In the genomic region with DNA sequence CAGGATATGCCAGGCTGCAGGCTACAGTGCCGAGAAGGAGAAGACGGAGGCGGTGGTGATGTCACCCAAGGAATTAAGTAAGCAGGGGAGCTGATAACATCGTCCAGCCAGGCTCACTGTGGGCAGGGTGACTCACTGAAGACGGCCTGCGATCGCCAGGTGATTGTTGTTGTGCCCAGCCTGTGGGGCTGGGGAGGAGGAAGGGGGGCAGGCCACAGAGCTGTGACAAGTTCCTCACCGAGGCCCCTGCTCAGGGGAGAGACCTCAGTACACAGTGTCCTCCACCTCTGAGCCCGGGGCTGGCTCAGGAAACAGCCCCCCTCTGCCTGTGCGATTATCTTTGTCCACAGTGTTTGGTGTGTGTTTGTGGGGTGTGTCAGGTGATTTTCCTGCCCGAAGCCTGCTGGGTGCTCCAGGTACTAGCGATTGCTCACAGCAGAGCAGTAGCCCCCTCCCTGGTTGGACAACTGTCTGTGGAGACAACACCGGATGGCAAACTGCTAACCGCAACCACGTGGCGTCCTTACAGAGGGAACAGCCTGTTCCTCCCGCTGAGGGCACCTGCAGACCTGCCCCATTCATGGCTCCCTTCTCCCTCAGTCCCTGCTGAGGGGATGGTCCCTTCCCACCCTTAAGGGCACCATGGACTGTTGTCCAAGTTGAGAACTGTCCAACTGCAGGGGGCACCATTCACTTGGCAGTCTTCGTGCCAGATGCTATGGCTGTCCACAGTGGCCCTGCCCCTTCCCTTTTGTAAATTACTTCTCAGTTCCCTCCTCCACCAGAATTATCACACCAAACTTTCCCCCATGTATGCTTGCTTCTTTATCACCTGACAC, we compare ENCODE assay signal across 1 cellular context.
A peak's percentile ranks its signal among the peaks of the same experiment; 100 is the strongest.
TF ChIP-seq lines count a peak whose summit lies in the region.

No MANE protein-coding gene starts in this region.

TF ChIP-seq in HEK293, 187 proteins besides CTCF, POLR2A, EP300 and RAD21 (continued from another document and continues in another):
- TF ChIP-seq, protein P1, sequence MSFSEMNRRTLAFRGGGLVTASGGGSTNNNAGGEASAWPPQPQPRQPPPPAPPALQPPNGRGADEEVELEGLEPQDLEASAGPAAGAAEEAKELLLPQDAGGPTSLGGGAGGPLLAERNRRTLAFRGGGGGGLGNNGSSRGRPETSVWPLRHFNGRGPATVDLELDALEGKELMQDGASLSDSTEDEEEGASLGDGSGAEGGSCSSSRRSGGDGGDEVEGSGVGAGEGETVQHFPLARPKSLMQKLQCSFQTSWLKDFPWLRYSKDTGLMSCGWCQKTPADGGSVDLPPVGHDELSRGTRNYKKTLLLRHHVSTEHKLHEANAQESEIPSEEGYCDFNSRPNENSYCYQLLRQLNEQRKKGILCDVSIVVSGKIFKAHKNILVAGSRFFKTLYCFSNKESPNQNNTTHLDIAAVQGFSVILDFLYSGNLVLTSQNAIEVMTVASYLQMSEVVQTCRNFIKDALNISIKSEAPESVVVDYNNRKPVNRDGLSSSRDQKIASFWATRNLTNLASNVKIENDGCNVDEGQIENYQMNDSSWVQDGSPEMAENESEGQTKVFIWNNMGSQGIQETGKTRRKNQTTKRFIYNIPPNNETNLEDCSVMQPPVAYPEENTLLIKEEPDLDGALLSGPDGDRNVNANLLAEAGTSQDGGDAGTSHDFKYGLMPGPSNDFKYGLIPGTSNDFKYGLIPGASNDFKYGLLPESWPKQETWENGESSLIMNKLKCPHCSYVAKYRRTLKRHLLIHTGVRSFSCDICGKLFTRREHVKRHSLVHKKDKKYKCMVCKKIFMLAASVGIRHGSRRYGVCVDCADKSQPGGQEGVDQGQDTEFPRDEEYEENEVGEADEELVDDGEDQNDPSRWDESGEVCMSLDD (tag by site-specific recombination; IDR thresholded peaks at IDR 0.05): no peak
- no peak for TF ChIP-seq ZNF404 (tag by site-specific recombination; IDR thresholded peaks at IDR 0.05)
- TF ChIP-seq EGR2 (tag by site-specific recombination; IDR thresholded peaks at IDR 0.05; ENCODE audit: low read depth): peak; percentile 90
- no peak for TF ChIP-seq ZNF112 (tag by site-specific recombination; IDR thresholded peaks at IDR 0.05)
- TF ChIP-seq ZNF184 (tag by site-specific recombination; IDR thresholded peaks at IDR 0.05): no peak
- TF ChIP-seq, protein P2, sequence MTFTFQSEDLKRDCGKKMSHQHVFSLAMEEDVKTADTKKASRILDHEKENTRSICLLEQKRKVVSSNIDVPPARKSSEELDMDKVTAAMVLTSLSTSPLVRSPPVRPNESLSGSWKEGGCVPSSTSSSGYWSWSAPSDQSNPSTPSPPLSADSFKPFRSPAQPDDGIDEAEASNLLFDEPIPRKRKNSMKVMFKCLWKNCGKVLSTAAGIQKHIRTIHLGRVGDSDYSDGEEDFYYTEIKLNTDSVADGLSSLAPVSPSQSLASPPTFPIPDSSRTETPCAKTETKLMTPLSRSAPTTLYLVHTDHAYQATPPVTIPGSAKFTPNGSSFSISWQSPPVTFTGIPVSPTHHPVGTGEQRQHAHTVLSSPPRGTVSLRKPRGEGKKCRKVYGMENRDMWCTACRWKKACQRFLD (tag by site-specific recombination; IDR thresholded peaks at IDR 0.05): no peak
- no peak for TF ChIP-seq GLI4 (tag by site-specific recombination; IDR thresholded peaks at IDR 0.05)
- TF ChIP-seq ZNF544 (tag by site-specific recombination; IDR thresholded peaks at IDR 0.05): no peak
- TF ChIP-seq ZNF146 (tag by site-specific recombination; IDR thresholded peaks at IDR 0.05): no peak
- peak; percentile 49 for TF ChIP-seq SCRT2 (tag by site-specific recombination; IDR thresholded peaks at IDR 0.05)
- no peak for TF ChIP-seq ZNF837 (tag by site-specific recombination; IDR thresholded peaks at IDR 0.05)
- TF ChIP-seq ZNF777 (tag by site-specific recombination; IDR thresholded peaks at IDR 0.05; ENCODE audit: borderline replicate concordance): no peak
- TF ChIP-seq, protein P3, sequence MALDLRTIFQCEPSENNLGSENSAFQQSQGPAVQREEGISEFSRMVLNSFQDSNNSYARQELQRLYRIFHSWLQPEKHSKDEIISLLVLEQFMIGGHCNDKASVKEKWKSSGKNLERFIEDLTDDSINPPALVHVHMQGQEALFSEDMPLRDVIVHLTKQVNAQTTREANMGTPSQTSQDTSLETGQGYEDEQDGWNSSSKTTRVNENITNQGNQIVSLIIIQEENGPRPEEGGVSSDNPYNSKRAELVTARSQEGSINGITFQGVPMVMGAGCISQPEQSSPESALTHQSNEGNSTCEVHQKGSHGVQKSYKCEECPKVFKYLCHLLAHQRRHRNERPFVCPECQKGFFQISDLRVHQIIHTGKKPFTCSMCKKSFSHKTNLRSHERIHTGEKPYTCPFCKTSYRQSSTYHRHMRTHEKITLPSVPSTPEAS (tag by site-specific recombination; IDR thresholded peaks at IDR 0.05): no peak
- TF ChIP-seq ZNF561 (tag by site-specific recombination; IDR thresholded peaks at IDR 0.05; ENCODE audit: borderline replicate concordance): no peak
- TF ChIP-seq FEZF1 (tag by site-specific recombination; IDR thresholded peaks at IDR 0.05): no peak
- TF ChIP-seq, protein P4, sequence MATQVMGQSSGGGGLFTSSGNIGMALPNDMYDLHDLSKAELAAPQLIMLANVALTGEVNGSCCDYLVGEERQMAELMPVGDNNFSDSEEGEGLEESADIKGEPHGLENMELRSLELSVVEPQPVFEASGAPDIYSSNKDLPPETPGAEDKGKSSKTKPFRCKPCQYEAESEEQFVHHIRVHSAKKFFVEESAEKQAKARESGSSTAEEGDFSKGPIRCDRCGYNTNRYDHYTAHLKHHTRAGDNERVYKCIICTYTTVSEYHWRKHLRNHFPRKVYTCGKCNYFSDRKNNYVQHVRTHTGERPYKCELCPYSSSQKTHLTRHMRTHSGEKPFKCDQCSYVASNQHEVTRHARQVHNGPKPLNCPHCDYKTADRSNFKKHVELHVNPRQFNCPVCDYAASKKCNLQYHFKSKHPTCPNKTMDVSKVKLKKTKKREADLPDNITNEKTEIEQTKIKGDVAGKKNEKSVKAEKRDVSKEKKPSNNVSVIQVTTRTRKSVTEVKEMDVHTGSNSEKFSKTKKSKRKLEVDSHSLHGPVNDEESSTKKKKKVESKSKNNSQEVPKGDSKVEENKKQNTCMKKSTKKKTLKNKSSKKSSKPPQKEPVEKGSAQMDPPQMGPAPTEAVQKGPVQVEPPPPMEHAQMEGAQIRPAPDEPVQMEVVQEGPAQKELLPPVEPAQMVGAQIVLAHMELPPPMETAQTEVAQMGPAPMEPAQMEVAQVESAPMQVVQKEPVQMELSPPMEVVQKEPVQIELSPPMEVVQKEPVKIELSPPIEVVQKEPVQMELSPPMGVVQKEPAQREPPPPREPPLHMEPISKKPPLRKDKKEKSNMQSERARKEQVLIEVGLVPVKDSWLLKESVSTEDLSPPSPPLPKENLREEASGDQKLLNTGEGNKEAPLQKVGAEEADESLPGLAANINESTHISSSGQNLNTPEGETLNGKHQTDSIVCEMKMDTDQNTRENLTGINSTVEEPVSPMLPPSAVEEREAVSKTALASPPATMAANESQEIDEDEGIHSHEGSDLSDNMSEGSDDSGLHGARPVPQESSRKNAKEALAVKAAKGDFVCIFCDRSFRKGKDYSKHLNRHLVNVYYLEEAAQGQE (tag by site-specific recombination; IDR thresholded peaks at IDR 0.05): no peak
- peak; percentile 89 for TF ChIP-seq ZFHX2 (tag by site-specific recombination; conservative IDR thresholded peaks at IDR 0.05)
- TF ChIP-seq SP2 (tag by site-specific recombination; IDR thresholded peaks at IDR 0.05): no peak
- TF ChIP-seq ZEB2 (tag by site-specific recombination; IDR thresholded peaks at IDR 0.05): peak; percentile 80
- peak; percentile 78 for TF ChIP-seq ZBTB17 (tag by site-specific recombination; IDR thresholded peaks at IDR 0.05)
- TF ChIP-seq, protein P5, sequence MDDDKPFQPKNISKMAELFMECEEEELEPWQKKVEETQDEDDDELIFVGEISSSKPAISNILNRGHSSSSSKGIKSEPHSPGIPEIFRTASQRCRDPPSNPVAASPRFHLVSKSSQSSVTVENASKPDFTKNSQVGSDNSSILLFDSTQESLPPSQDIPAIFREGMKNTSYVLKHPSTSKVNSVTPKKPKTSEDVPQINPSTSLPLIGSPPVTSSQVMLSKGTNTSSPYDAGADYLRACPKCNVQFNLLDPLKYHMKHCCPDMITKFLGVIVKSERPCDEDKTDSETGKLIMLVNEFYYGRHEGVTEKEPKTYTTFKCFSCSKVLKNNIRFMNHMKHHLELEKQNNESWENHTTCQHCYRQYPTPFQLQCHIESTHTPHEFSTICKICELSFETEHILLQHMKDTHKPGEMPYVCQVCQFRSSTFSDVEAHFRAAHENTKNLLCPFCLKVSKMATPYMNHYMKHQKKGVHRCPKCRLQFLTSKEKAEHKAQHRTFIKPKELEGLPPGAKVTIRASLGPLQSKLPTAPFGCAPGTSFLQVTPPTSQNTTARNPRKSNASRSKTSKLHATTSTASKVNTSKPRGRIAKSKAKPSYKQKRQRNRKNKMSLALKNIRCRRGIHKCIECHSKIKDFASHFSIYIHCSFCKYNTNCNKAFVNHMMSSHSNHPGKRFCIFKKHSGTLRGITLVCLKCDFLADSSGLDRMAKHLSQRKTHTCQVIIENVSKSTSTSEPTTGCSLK (tag by site-specific recombination; IDR thresholded peaks at IDR 0.05): no peak
- no peak for TF ChIP-seq ZNF202 (tag by site-specific recombination; IDR thresholded peaks at IDR 0.05; ENCODE audit: borderline replicate concordance)
- peak; percentile 38; the same call in 1 of the 2 replicates for TF ChIP-seq ZNF366 (tag by site-specific recombination; conservative IDR thresholded peaks at IDR 0.05)
- no peak for TF ChIP-seq ZNF239 (tag by site-specific recombination; IDR thresholded peaks at IDR 0.05)
- no peak for TF ChIP-seq PBX3 (CRISPR knock-in tag; IDR thresholded peaks at IDR 0.05)
- TF ChIP-seq ZNF214 (tag by site-specific recombination; IDR thresholded peaks at IDR 0.05; ENCODE audit: borderline replicate concordance): no peak
- no peak; the same call in 1 of the 2 replicates for TF ChIP-seq IKZF3 (tag by site-specific recombination; IDR thresholded peaks at IDR 0.05)
- TF ChIP-seq ZFP3 (tag by site-specific recombination; IDR thresholded peaks at IDR 0.05; ENCODE audit: low read depth): no peak
- TF ChIP-seq OVOL3 (tag by site-specific recombination; IDR thresholded peaks at IDR 0.05): no peak
- TF ChIP-seq TCF7L2 (IDR thresholded peaks at IDR 0.05; ENCODE audit: borderline replicate concordance, low read depth, low read length): no peak
- TF ChIP-seq ZNF670 (tag by site-specific recombination; IDR thresholded peaks at IDR 0.05; ENCODE audit: low read depth): no peak
- TF ChIP-seq GFI1B (tag by site-specific recombination; IDR thresholded peaks at IDR 0.05): no peak
- no peak for TF ChIP-seq BCL11A (tag by site-specific recombination; IDR thresholded peaks at IDR 0.05; ENCODE audit: low read depth)
- no peak for TF ChIP-seq PRDM2 (tag by site-specific recombination; IDR thresholded peaks at IDR 0.05; ENCODE audit: borderline replicate concordance)
- TF ChIP-seq, protein P6, sequence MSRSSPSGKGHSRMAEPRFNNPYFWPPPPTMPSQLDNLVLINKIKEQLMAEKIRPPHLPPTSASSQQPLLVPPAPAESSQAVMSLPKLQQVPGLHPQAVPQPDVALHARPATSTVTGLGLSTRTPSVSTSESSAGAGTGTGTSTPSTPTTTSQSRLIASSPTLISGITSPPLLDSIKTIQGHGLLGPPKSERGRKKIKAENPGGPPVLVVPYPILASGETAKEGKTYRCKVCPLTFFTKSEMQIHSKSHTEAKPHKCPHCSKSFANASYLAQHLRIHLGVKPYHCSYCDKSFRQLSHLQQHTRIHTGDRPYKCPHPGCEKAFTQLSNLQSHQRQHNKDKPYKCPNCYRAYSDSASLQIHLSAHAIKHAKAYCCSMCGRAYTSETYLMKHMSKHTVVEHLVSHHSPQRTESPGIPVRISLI (tag by site-specific recombination; IDR thresholded peaks at IDR 0.05): no peak
- TF ChIP-seq ZNF121 (tag by site-specific recombination; IDR thresholded peaks at IDR 0.05): no peak
- TF ChIP-seq ZNF624 (tag by site-specific recombination; IDR thresholded peaks at IDR 0.05): no peak
- TF ChIP-seq ZSCAN16 (tag by site-specific recombination; IDR thresholded peaks at IDR 0.05): no peak
- peak; percentile 54 for TF ChIP-seq GLIS2 (tag by site-specific recombination; IDR thresholded peaks at IDR 0.05)
